ENCODE assay signal across 13 cellular contexts in the genomic region with DNA sequence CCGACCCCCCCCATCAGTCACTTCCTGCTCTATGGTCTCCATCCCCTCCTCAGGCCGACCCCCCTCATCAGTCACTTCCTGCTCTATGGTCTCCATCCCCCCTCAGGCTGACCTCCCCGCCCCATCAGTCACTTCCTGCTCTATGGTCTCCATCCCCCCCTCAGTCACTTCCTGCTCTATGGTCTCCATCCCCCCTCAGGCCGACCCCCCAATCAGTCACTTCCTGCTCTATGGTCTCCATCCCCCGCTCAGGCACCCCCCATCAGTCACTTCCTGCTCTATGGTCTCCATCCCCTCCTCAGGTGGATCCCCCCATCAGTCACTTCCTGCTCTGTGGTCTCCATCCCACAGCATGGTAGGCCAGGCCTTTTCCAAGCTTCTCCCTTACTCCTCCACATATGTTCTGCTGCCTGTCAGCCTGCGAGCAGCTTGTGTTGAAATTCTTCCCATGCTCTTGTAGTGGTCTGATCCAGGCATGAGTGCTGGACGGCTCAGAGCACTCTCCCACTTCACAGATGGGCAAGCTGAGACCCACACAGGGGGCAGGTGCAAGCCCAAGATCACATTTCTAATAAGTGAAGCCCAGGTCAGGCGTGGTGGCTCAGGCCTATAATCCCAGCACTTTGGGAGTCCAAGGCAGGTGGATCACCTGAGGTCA. TPM values are rescaled to one million over a fixed set of nuclear protein-coding genes. Genes with fewer than 3 reads are reported as not detected.
A peak's percentile ranks its signal among the peaks of the same experiment; 100 is the strongest.
DNase-seq lines count a peak whose midpoint lies in the region; ATAC-seq, FAIRE-seq and TF ChIP-seq lines count a peak whose summit lies in the region.
"Had no signal": no experiment of that assay in that cellular context is flagged by ENCODE, and none has a peak within 500 bp of the region (broad histone marks: within the 10 kb centered on the region; RNA-seq: fewer than 3 reads in every experiment).

No MANE protein-coding gene starts in this region.

- POLR2A ChIA-PET in naive thymus-derived CD4-positive, alpha-beta T cell (lab: Charles Lee), result no interaction called here

- H3K9me3 ChIP-seq in naive thymus-derived CD4-positive, alpha-beta T cell (ENCODE audit: control insufficient read depth in 2 of 3, low read length in 3 of 3), result no peaks in the 10 kb centered on the region
- H3K9me3 ChIP-seq: spleen had no signal

- H3K4me3 ChIP-seq in naive thymus-derived CD4-positive, alpha-beta T cell (ENCODE audit: low read length), result no peak overlapping the region
- H3K4me3 ChIP-seq: spleen had no signal

- CTCF ChIA-PET in naive thymus-derived CD4-positive, alpha-beta T cell (lab: Charles Lee), result no interaction called here

- no peaks in the 10 kb centered on the region for H3K27me3 ChIP-seq in naive thymus-derived CD4-positive, alpha-beta T cell (ENCODE audit: control insufficient read depth in 2 of 2, insufficient read depth in 2 of 2, low read length in 2 of 2)
- H3K27me3 ChIP-seq: spleen had no signal

- FAIRE-seq in D721Med (lab: Jason Lieb, UNC), result no peak
- FAIRE-seq: keratinocyte had no signal

- no peaks in the 10 kb centered on the region for H3K9me3 Mint-ChIP-seq in activated naive CD4-positive, alpha-beta T cell treated with anti-CD3 and anti-CD28 coated beads, Interleukin-2, amount 50 U/mL, for 24 hours
- peaks cover 0 to 6% (median 4%) of the 10 kb centered on the region in 11 donors for H3K9me3 Mint-ChIP-seq in naive thymus-derived CD4-positive, alpha-beta T cell
- H3K9me3 Mint-ChIP-seq: neural crest cell had no signal

- H3K4me1 Mint-ChIP-seq in activated naive CD4-positive, alpha-beta T cell treated with anti-CD3 and anti-CD28 coated beads, Interleukin-2, amount 50 U/mL, for 24 hours, result peaks cover 13% of the 10 kb centered on the region
- peaks cover 9 to 29% (median 13%) of the 10 kb centered on the region in 7 donors for H3K4me1 Mint-ChIP-seq in naive thymus-derived CD4-positive, alpha-beta T cell

- TF ChIP-seq CTCF in D721Med (IDR thresholded peaks at IDR 0.05; ENCODE audit: insufficient read depth, missing control alignments), result no peak

- H3K4me1 ChIP-seq in naive thymus-derived CD4-positive, alpha-beta T cell (ENCODE audit: control insufficient read depth in 2 of 2, insufficient read depth in 2 of 2, low read length in 2 of 2), result peaks cover 0 to 5% of the 10 kb centered on the region in 2 donors

- no peak for ATAC-seq in naive thymus-derived CD4-positive, alpha-beta T cell

- peak overlapping the region; percentile 69 for H3K27ac Mint-ChIP-seq in activated naive CD4-positive, alpha-beta T cell treated with anti-CD3 and anti-CD28 coated beads, Interleukin-2, amount 50 U/mL, for 24 hours
- H3K27ac Mint-ChIP-seq in naive thymus-derived CD4-positive, alpha-beta T cell, result peak overlapping the region; percentile 63 to 90 (median 83)

- no peaks in the 10 kb centered on the region for H3K27me3 Mint-ChIP-seq in activated naive CD4-positive, alpha-beta T cell treated with anti-CD3 and anti-CD28 coated beads, Interleukin-2, amount 50 U/mL, for 24 hours
- H3K27me3 Mint-ChIP-seq in naive thymus-derived CD4-positive, alpha-beta T cell, result no peaks in the 10 kb centered on the region

- intact Hi-C loops in naive thymus-derived CD4-positive, alpha-beta T cell (cut with micrococcal nuclease), result no loop called here

- peaks cover 0 to 44% (median 12%) of the 10 kb centered on the region in 3 experiments for H3K36me3 ChIP-seq in naive thymus-derived CD4-positive, alpha-beta T cell (ENCODE audit: control insufficient read depth in 2 of 3, insufficient read depth in 3 of 3, low read length in 3 of 3)

- H3K36me3 Mint-ChIP-seq in activated naive CD4-positive, alpha-beta T cell treated with anti-CD3 and anti-CD28 coated beads, Interleukin-2, amount 50 U/mL, for 24 hours, result peaks cover 6% of the 10 kb centered on the region
- H3K36me3 Mint-ChIP-seq in naive thymus-derived CD4-positive, alpha-beta T cell, result peaks cover 19 to 42% (median 27%) of the 10 kb centered on the region in 5 donors

- peak overlapping the region; percentile 29 for H3K27ac ChIP-seq in naive thymus-derived CD4-positive, alpha-beta T cell (ENCODE audit: low read depth, low read length)

- H3K4me3 Mint-ChIP-seq in activated naive CD4-positive, alpha-beta T cell treated with anti-CD3 and anti-CD28 coated beads, Interleukin-2, amount 50 U/mL, for 24 hours, result no peak overlapping the region
- peak overlapping the region in 1 of 10 donors; percentile 29 for H3K4me3 Mint-ChIP-seq in naive thymus-derived CD4-positive, alpha-beta T cell
- H3K4me3 Mint-ChIP-seq: neural crest cell had no signal

- peak; percentile 5 for DNase-seq in D721Med (ENCODE audit: insufficient read length, low spot score)
- DNase-seq in NCI-H226, result peak; percentile 66
- no peak for DNase-seq in naive thymus-derived CD4-positive, alpha-beta T cell
- DNase-seq in foreskin melanocyte, result no peak
- DNase-seq in NCI-H2171 treated with DMSO at 0.1 percent for 48 hours (lab: John Stamatoyannopoulos, UW), result no peak
- no peak for DNase-seq in NCI-H1092 treated with DMSO at 0.1 percent for 48 hours (lab: John Stamatoyannopoulos, UW)
- DNase-seq: MM.1S, NCI-H526 treated with DMSO at 0.1 percent for 48 hours, SW 1271 had no signal

RNA-seq across cellular contexts. Expression of gene BDH1, which starts 36.8 kb away (rescaled TPM):
- 100 to 1,000 TPM in 1 of 5 experiments, 10 to 100 TPM in 4; 31.3 to 105 (median 73.9) TPM for total RNA-seq in naive thymus-derived CD4-positive, alpha-beta T cell
- 10 to 100 TPM; 32.6 to 39.5 TPM for polyA plus RNA-seq in naive thymus-derived CD4-positive, alpha-beta T cell

Comparison
In these comparisons a context has a peak if more than half of its experiments do, and no peak if none do; other contexts are left out.
1. DNase-seq: peak in D721Med (single experiment) and NCI-H226 (single experiment); none in naive thymus-derived CD4-positive, alpha-beta T cell (0 of 9), foreskin melanocyte (single experiment), NCI-H2171 treated with DMSO at 0.1 percent for 48 hours (single experiment) and NCI-H1092 treated with DMSO at 0.1 percent for 48 hours (single experiment).